ENCODE assay signal across 8 cellular contexts in genomic region chr4:150010525-150011126, GRCh38.
DNase-seq lines count a peak whose midpoint lies in the region; ATAC-seq and TF ChIP-seq lines count a peak whose summit lies in the region.

No MANE protein-coding gene starts in this region.

- H3K9me2 ChIP-seq in PC-3 (replicated peaks; ENCODE audit: low read length) (no peaks in the 10 kb centered on the region), neural cell (ENCODE audit: insufficient read depth, low read length) (no peaks in the 10 kb centered on the region)

- no peaks in the 10 kb centered on the region for H3K4me1 ChIP-seq in PC-3 (ENCODE audit: insufficient read depth, low read length)
- peaks cover 10 to 46% (median 44%) of the 10 kb centered on the region in 4 donors for H3K4me1 ChIP-seq in esophagus muscularis mucosa

- no peak overlapping the region for H3K4me2 ChIP-seq in PC-3 (ENCODE audit: low read length)
- H3K4me2 ChIP-seq in neural cell (ENCODE audit: low read length) = no peak overlapping the region

- H3K36me3 ChIP-seq in PC-3 (ENCODE audit: low read depth, low read length) (no peaks in the 10 kb centered on the region), esophagus muscularis mucosa (no peaks in the 10 kb centered on the region), neural cell (ENCODE audit: insufficient read depth, low read length) (no peaks in the 10 kb centered on the region)

- H3K27me3 ChIP-seq in PC-3 (ENCODE audit: low read length) (no peaks in the 10 kb centered on the region), esophagus muscularis mucosa (no peaks in the 10 kb centered on the region), neural cell (ENCODE audit: insufficient read depth, low read depth, low read length) (no peaks in the 10 kb centered on the region)

- BruUV-seq in PC-3 (replicated peaks; lab: Mats Ljungman, UMichigan) = no TSS peak

- ATAC-seq in GM18867 (IDR thresholded peaks at IDR 0.05; ENCODE audit: unreplicated experiment) (peak; percentile 84), PC-3 (peak; percentile 87), GM18520 (IDR thresholded peaks at IDR 0.05; ENCODE audit: unreplicated experiment) (no peak), HG03139 (IDR thresholded peaks at IDR 0.05; ENCODE audit: unreplicated experiment) (no peak)

- TF ChIP-seq EP300 in esophagus muscularis mucosa (IDR thresholded peaks at IDR 0.05) = no peak
- TF ChIP-seq EP300 in neural cell (conservative IDR thresholded peaks at IDR 0.05; ENCODE audit: poor library complexity, severe bottlenecking) = no peak

- no peaks in the 10 kb centered on the region for H4K20me1 ChIP-seq in PC-3 (ENCODE audit: low read length)
- no peaks in the 10 kb centered on the region for H4K20me1 ChIP-seq in neural cell (ENCODE audit: insufficient read depth)

- no peak overlapping the region for H3K9ac ChIP-seq in PC-3 (ENCODE audit: low read length)
- H3K9ac ChIP-seq in neural cell (ENCODE audit: low read length) = no peak overlapping the region

- CTCF ChIA-PET in PC-3 (lab: Charles Lee) = interaction anchor here (0.5 to 1.2 kb wide), 3 partner anchors 199 to 319 kb away, joined by 4 to 7 read pairs (median 5); no protein-coding TSS in a partner anchor

- TF ChIP-seq CTCF in PC-3 (conservative IDR thresholded peaks at IDR 0.05; ENCODE audit: low read depth, low read length) (peak; percentile 59), esophagus muscularis mucosa (IDR thresholded peaks at IDR 0.05) (peak; percentile 63 to 75 (median 67)), neural cell (IDR thresholded peaks at IDR 0.05; ENCODE audit: poor library complexity, severe bottlenecking) (peak; percentile 81)

- H3K4me3 ChIP-seq in PC-3 (ENCODE audit: low read length) = no peak overlapping the region
- H3K4me3 ChIP-seq in esophagus muscularis mucosa = no peak overlapping the region
- H3K4me3 ChIP-seq in neural cell (ENCODE audit: low read length) = no peak overlapping the region

- in situ Hi-C loops in KBM-7 (cut with MboI; ENCODE audit: low pct_unique_long_range_greater_than_20kb, low sequenced_read_pairs) = no loop called here

- TF ChIP-seq POLR2A in esophagus muscularis mucosa (IDR thresholded peaks at IDR 0.05; ENCODE audit: low read depth) = no peak

- DNase-seq in Ammon's horn (ENCODE audit: low spot score) (peak; percentile 68), KBM-7 (peak; percentile 60), PC-3 (peak; percentile 69), esophagus muscularis mucosa (ENCODE audit: extremely low spot score) (no peak)

- peak; percentile 84 for TF ChIP-seq RAD21 in neural cell (conservative IDR thresholded peaks at IDR 0.05)

- intact Hi-C loops in PC-3 (cut with micrococcal nuclease) = loop anchor here (1.0 to 5.0 kb wide), 2 partner anchors 67 to 199 kb away; partner anchors contain the start of gene DCLK2
- intact Hi-C loops in esophagus muscularis mucosa (cut with DNase I) = loop anchor here (2.0 kb wide), 1 partner anchor 198 kb away; no protein-coding TSS in a partner anchor

- POLR2A ChIA-PET in PC-3 (lab: Charles Lee; ENCODE audit: unreplicated experiment) = no interaction called here

- no peaks in the 10 kb centered on the region for H3F3A ChIP-seq in PC-3 (ENCODE audit: low read length, unreplicated experiment)
- no peaks in the 10 kb centered on the region for H3F3A ChIP-seq in neural cell (ENCODE audit: insufficient read depth, low read length, poor library complexity, severe bottlenecking)

- WGBS in esophagus muscularis mucosa = 55% methylated on average over 5 of the region's 6 CpGs

- H3K9me3 ChIP-seq in PC-3 (ENCODE audit: low read length) (no peaks in the 10 kb centered on the region), esophagus muscularis mucosa (no peaks in the 10 kb centered on the region), neural cell (ENCODE audit: low read length) (no peaks in the 10 kb centered on the region)

- H2AFZ ChIP-seq in PC-3 (ENCODE audit: low read length) (peak overlapping the region; percentile 66), neural cell (ENCODE audit: low read depth, low read length) (no peak overlapping the region)

- H3K27ac ChIP-seq in PC-3 (ENCODE audit: low read length) (no peak overlapping the region), esophagus muscularis mucosa (replicated peaks in 1 of 4) (no peak overlapping the region), neural cell (ENCODE audit: low read length) (no peak overlapping the region)

- H3K79me2 ChIP-seq in PC-3 (ENCODE audit: low read length) = no peaks in the 10 kb centered on the region
- H3K79me2 ChIP-seq in neural cell (replicated peaks; ENCODE audit: insufficient read depth, low read length) = no peaks in the 10 kb centered on the region

TF ChIP-seq in neural cell, 6 proteins besides CTCF, POLR2A, EP300 and RAD21:
- TF ChIP-seq POLR2AphosphoS5 (IDR thresholded peaks at IDR 0.05) (no peak), REST (IDR thresholded peaks at IDR 0.05; ENCODE audit: borderline replicate concordance) (no peak), EZH2 (IDR thresholded peaks at IDR 0.05; ENCODE audit: borderline replicate concordance, insufficient read depth, low read length, poor library complexity, severe bottlenecking) (no peak), SMC3 (conservative IDR thresholded peaks at IDR 0.05; ENCODE audit: poor library complexity) (peak; percentile 93), MXI1 (conservative IDR thresholded peaks at IDR 0.05; ENCODE audit: poor library complexity, severe bottlenecking) (no peak)

Comparison
In these comparisons a context has a peak if more than half of its experiments do, and no peak if none do; other contexts are left out.
1. ATAC-seq: peak in GM18867 (single experiment) and PC-3 (single experiment); none in GM18520 (single experiment) and HG03139 (single experiment).
2. Peak in every context shown above with its lines, with median percentiles within 50 percentile points of each other: CTCF ChIP-seq.